In the genomic region with DNA sequence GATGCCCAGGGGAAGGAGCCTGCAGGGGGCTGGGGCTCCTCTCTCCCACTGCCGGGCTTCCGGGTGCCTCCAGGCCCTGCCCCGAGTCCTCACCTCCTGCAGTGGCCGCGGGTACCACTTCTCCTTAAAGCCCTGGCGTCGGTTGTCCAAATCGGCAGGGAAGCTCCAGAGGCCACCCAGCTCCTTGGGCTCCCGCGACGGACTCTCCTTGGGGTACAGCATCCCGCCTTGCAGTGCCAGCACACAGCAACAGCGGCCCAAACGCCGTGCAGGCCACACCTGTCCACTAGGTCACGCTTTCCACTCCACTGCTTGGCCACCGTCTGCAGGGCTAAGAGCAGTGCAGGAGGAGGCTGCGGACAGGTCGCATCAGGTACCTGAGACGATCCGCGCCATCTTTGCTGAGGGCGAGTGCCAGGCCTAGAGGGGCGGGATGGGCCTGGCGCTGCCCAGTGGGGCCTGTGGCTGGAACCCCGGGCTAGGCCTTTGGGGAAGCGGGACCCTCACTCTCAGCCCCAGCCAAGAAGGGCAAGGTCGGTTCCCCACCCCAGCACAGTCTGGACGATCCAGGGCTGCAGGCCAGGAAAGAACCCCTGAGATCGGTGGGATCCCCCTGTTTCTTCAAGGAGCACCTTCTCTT, we compare ENCODE assay signal across 32 cellular contexts. TPM values are rescaled to one million over a fixed set of nuclear protein-coding genes. Genes with fewer than 3 reads are reported as not detected.
"Had no signal": no experiment of that assay in that cellular context is flagged by ENCODE, and none has a peak within 500 bp of the region (broad histone marks: within the 10 kb centered on the region; RNA-seq: fewer than 3 reads in every experiment).

No MANE protein-coding gene starts in this region.

- DNase-seq: effector CD4-positive, alpha-beta T cell; foreskin fibroblast; gastrocnemius medialis; heart right ventricle; hippocampal formation; islet precursor cell; kidney glomerular epithelial cell; left colon; left ventricle myocardium inferior; mesenchymal stem cell; midbrain; naive thymus-derived CD8-positive, alpha-beta T cell; nephron progenitor cell; sigmoid colon; stimulated activated CD4-positive, alpha-beta T cell treated with anti-CD3 and anti-CD28 coated beads, Interleukin-4, amount 100 ng/mL, for 4 hours; stimulated activated naive B cell treated with anti-CD40 and anti-IgM and Interleukin-4, amounts not matched to agents 10 μg/mL and 1 μg/mL and 100 μg/mL, for 72 hours had no signal

- H3K36me3 ChIP-seq: cardiac muscle cell, gastrocnemius medialis, heart right ventricle, left ventricle myocardium inferior, prostate gland, right atrium auricular region, sigmoid colon, thoracic aorta, tibial nerve, upper lobe of left lung, vagina had no signal

- H3K27ac ChIP-seq: cardiac muscle cell, dorsolateral prefrontal cortex, epithelial cell of prostate, gastrocnemius medialis, heart right ventricle, left ventricle myocardium inferior, parathyroid adenoma, prostate gland, right atrium auricular region, sigmoid colon, thoracic aorta, tibial nerve, upper lobe of left lung, vagina had no signal

- H3K4me1 ChIP-seq: gastrocnemius medialis, heart right ventricle, left ventricle myocardium inferior, parathyroid adenoma, prostate gland, right atrium auricular region, sigmoid colon, tibial nerve, upper lobe of left lung, vagina had no signal

- H3K27me3 ChIP-seq: cardiac muscle cell, dorsolateral prefrontal cortex, gastrocnemius medialis, heart right ventricle, right atrium auricular region, sigmoid colon, tibial nerve, upper lobe of left lung, vagina had no signal

- H3K27me3 Mint-ChIP-seq: naive thymus-derived CD8-positive, alpha-beta T cell; stimulated activated naive B cell treated with anti-CD40 and anti-IgM and Interleukin-4, amounts not matched to agents 10 μg/mL and 1 μg/mL and 100 μg/mL, for 72 hours; stimulated activated naive CD8-positive, alpha-beta T cell treated with anti-CD3 and anti-CD28 coated beads, Interleukin-15, Interleukin-2, amounts not matched to agents 100 ng/mL and 50 ng/mL, for 24 hours had no signal

- H3K27ac Mint-ChIP-seq: naive thymus-derived CD8-positive, alpha-beta T cell; nephron progenitor cell; stimulated activated naive B cell treated with anti-CD40 and anti-IgM and Interleukin-4, amounts not matched to agents 10 μg/mL and 1 μg/mL and 100 μg/mL, for 72 hours; stimulated activated naive CD8-positive, alpha-beta T cell treated with anti-CD3 and anti-CD28 coated beads, Interleukin-15, Interleukin-2, amounts not matched to agents 100 ng/mL and 50 ng/mL, for 24 hours had no signal

- H3K4me1 Mint-ChIP-seq: nephron progenitor cell; stimulated activated naive B cell treated with anti-CD40 and anti-IgM and Interleukin-4, amounts not matched to agents 10 μg/mL and 1 μg/mL and 100 μg/mL, for 72 hours had no signal

- H3K4me3 Mint-ChIP-seq: naive thymus-derived CD8-positive, alpha-beta T cell; nephron progenitor cell; stimulated activated naive B cell treated with anti-CD40 and anti-IgM and Interleukin-4, amounts not matched to agents 10 μg/mL and 1 μg/mL and 100 μg/mL, for 72 hours; stimulated activated naive CD8-positive, alpha-beta T cell treated with anti-CD3 and anti-CD28 coated beads, Interleukin-15, Interleukin-2, amounts not matched to agents 100 ng/mL and 50 ng/mL, for 24 hours had no signal

- ATAC-seq: esophagus mucosa; gastrocnemius medialis; heart right ventricle; left colon; naive thymus-derived CD8-positive, alpha-beta T cell; stimulated activated naive B cell treated with anti-CD40 and anti-IgM and Interleukin-4, amounts not matched to agents 10 μg/mL and 1 μg/mL and 100 μg/mL, for 72 hours had no signal

- H3K9me3 ChIP-seq: gastrocnemius medialis, left ventricle myocardium inferior, prostate gland had no signal

- H3K4me3 ChIP-seq: cardiac muscle cell, dorsolateral prefrontal cortex, gastrocnemius medialis, heart right ventricle, left ventricle myocardium inferior, prostate gland, right atrium auricular region, sigmoid colon, thoracic aorta, tibial nerve, upper lobe of left lung, vagina had no signal

RNA-seq across cellular contexts. Expression of a gene that starts 47.7 kb away (rescaled TPM):
- total RNA-seq: cardiac muscle cell; esophagus mucosa; gastrocnemius medialis; heart right ventricle; left colon; left ventricle myocardium inferior; lung microvascular endothelial cell; myocyte; naive thymus-derived CD8-positive, alpha-beta T cell; omental fat pad; right atrium auricular region; sigmoid colon; skeletal muscle tissue; thoracic aorta; tibial nerve; upper lobe of left lung; vagina had no signal
- polyA plus RNA-seq: cardiac muscle cell; heart right ventricle; naive thymus-derived CD8-positive, alpha-beta T cell; sigmoid colon had no signal
